ENCODE assay signal across 1 cellular context in the genomic region with DNA sequence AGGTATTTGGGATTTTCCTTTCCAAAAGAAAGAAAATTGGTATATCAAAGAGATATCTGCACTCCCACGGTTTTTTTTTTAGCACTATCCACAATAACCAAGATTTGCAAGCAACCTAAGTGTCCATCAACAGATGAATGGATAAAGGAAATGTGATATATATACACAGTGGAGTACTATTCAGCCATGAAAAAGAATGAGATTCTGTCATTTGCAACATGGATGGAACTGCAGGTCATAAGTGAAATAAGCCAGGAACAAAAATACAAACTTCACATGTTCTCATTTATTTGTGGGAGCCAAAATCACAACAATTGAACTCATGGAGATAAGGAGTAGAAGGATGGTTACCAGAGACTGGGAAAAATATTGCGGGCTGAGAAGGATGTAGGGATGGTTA.
A peak's percentile ranks its signal among the peaks of the same experiment; 100 is the strongest.
TF ChIP-seq lines count a peak whose summit lies in the region.

No MANE protein-coding gene starts in this region.

TF ChIP-seq in K562, 482 proteins besides CTCF, POLR2A, EP300 and RAD21 (continued from another document):
- TF ChIP-seq, protein P1, sequence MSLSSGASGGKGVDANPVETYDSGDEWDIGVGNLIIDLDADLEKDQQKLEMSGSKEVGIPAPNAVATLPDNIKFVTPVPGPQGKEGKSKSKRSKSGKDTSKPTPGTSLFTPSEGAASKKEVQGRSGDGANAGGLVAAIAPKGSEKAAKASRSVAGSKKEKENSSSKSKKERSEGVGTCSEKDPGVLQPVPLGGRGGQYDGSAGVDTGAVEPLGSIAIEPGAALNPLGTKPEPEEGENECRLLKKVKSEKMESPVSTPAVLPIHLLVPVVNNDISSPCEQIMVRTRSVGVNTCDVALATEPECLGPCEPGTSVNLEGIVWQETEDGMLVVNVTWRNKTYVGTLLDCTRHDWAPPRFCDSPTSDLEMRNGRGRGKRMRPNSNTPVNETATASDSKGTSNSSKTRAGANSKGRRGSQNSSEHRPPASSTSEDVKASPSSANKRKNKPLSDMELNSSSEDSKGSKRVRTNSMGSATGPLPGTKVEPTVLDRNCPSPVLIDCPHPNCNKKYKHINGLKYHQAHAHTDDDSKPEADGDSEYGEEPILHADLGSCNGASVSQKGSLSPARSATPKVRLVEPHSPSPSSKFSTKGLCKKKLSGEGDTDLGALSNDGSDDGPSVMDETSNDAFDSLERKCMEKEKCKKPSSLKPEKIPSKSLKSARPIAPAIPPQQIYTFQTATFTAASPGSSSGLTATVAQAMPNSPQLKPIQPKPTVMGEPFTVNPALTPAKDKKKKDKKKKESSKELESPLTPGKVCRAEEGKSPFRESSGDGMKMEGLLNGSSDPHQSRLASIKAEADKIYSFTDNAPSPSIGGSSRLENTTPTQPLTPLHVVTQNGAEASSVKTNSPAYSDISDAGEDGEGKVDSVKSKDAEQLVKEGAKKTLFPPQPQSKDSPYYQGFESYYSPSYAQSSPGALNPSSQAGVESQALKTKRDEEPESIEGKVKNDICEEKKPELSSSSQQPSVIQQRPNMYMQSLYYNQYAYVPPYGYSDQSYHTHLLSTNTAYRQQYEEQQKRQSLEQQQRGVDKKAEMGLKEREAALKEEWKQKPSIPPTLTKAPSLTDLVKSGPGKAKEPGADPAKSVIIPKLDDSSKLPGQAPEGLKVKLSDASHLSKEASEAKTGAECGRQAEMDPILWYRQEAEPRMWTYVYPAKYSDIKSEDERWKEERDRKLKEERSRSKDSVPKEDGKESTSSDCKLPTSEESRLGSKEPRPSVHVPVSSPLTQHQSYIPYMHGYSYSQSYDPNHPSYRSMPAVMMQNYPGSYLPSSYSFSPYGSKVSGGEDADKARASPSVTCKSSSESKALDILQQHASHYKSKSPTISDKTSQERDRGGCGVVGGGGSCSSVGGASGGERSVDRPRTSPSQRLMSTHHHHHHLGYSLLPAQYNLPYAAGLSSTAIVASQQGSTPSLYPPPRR (CRISPR knock-in tag; IDR thresholded peaks at IDR 0.05; ENCODE audit: borderline replicate concordance), result no peak
- TF ChIP-seq CTCFL (IDR thresholded peaks at IDR 0.05; ENCODE audit: borderline replicate concordance, insufficient read depth, low read depth, low read length, poor library complexity, severe bottlenecking), result no peak
- no peak for TF ChIP-seq ZNF586 (CRISPR knock-in tag; conservative IDR thresholded peaks at IDR 0.05)
- no peak for TF ChIP-seq SREBF1 (IDR thresholded peaks at IDR 0.05; ENCODE audit: borderline replicate concordance, low read depth, low read length)
- TF ChIP-seq, protein P2, sequence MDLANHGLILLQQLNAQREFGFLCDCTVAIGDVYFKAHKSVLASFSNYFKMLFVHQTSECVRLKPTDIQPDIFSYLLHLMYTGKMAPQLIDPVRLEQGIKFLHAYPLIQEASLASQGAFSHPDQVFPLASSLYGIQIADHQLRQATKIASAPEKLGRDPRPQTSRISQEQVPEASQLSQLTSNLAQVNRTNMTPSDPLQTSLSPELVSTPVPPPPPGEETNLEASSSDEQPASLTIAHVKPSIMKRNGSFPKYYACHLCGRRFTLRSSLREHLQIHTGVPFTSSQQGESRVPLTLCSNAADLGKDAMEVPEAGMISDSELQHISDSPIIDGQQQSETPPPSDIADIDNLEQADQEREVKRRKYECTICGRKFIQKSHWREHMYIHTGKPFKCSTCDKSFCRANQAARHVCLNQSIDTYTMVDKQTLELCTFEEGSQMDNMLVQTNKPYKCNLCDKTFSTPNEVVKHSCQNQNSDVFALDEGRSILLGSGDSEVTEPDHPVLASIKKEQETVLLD (IDR thresholded peaks at IDR 0.05), result no peak
- TF ChIP-seq MAZ (CRISPR knock-in tag; conservative IDR thresholded peaks at IDR 0.05 in 1 of 2, IDR thresholded peaks at IDR 0.05 in 1 of 2), result no peak
- no peak for TF ChIP-seq CAMTA2 (CRISPR knock-in tag; conservative IDR thresholded peaks at IDR 0.05)
- TF ChIP-seq CBX5 (IDR thresholded peaks at IDR 0.05; ENCODE audit: borderline replicate concordance, low read depth), result no peak
- no peak for TF ChIP-seq CREB3 (tag; conservative IDR thresholded peaks at IDR 0.05; ENCODE audit: low read depth)
- TF ChIP-seq RBM25 (IDR thresholded peaks at IDR 0.05; ENCODE audit: low read depth, low read length, severe bottlenecking), result peak; percentile 4
TF ChIP-seq in K562: peak in this region for 2.
